In genomic region chr3:143831998-143832397, GRCh38 we compare ENCODE assay signal across 10 cellular contexts. TPM values are rescaled to one million over a fixed set of nuclear protein-coding genes. Genes with fewer than 3 reads are reported as not detected.
DNase-seq lines count a peak whose midpoint lies in the region; ATAC-seq and TF ChIP-seq lines count a peak whose summit lies in the region.
"Had no signal": no experiment of that assay in that cellular context is flagged by ENCODE, and none has a peak within 500 bp of the region (broad histone marks: within the 10 kb centered on the region; RNA-seq: fewer than 3 reads in every experiment).

No MANE protein-coding gene starts in this region.

- no peak overlapping the region for H3K4me3 ChIP-seq in ovary
- H3K4me3 ChIP-seq: PC-9 had no signal

- DNase-seq in activated naive CD4-positive, alpha-beta T cell treated with anti-CD3 and anti-CD28 coated beads, Interleukin-2, amount 50 U/mL, for 72 hours (ENCODE audit: low spot score in 2 of 2): no peak
- no peak for DNase-seq in activated naive CD4-positive, alpha-beta T cell treated with anti-CD3 and anti-CD28 coated beads, Interleukin-2, amount 10 ng/mL, durations not matched to agents 7 days and 5 days
- DNase-seq in ovary (no peak), endothelial cell (ENCODE audit: low spot score) (no peak), retina (no peak)
- no peak for DNase-seq in T-helper 2 cell treated with Interferon-gamma antibody and Interleukin-4, amounts not matched to agents 5 μg/mL and 100 μg/mL, for 36 hours (ENCODE audit: low spot score)

- peak; percentile 21 to 47 for ATAC-seq in activated naive CD4-positive, alpha-beta T cell treated with anti-CD3 and anti-CD28 coated beads, Interleukin-2, amount 50 U/mL, for 72 hours
- ATAC-seq in HG02678 (IDR thresholded peaks at IDR 0.05; ENCODE audit: unreplicated experiment): peak; percentile 85
- peak; percentile 68 for ATAC-seq in HG03460 (IDR thresholded peaks at IDR 0.05; ENCODE audit: unreplicated experiment)

- peaks cover 4 to 9% of the 10 kb centered on the region in 2 donors for H3K36me3 Mint-ChIP-seq in activated naive CD4-positive, alpha-beta T cell treated with anti-CD3 and anti-CD28 coated beads, Interleukin-2, amount 50 U/mL, for 72 hours
- peaks cover 8% of the 10 kb centered on the region for H3K36me3 Mint-ChIP-seq in activated naive CD4-positive, alpha-beta T cell treated with anti-CD3 and anti-CD28 coated beads, Interleukin-2, amount 10 ng/mL, durations not matched to agents 7 days and 5 days
- no peaks in the 10 kb centered on the region for H3K36me3 Mint-ChIP-seq in endothelial cell (ENCODE audit: low read depth, unreplicated experiment)
- H3K36me3 Mint-ChIP-seq in T-helper 2 cell treated with Interferon-gamma antibody and Interleukin-4, amounts not matched to agents 5 μg/mL and 100 μg/mL, for 36 hours (ENCODE audit: low read depth): peaks cover 10% of the 10 kb centered on the region

- H3K9me3 Mint-ChIP-seq in activated naive CD4-positive, alpha-beta T cell treated with anti-CD3 and anti-CD28 coated beads, Interleukin-2, amount 50 U/mL, for 72 hours: peaks cover 0 to 7% of the 10 kb centered on the region in 2 donors
- no peaks in the 10 kb centered on the region for H3K9me3 Mint-ChIP-seq in activated naive CD4-positive, alpha-beta T cell treated with anti-CD3 and anti-CD28 coated beads, Interleukin-2, amount 10 ng/mL, durations not matched to agents 7 days and 5 days
- no peaks in the 10 kb centered on the region for H3K9me3 Mint-ChIP-seq in endothelial cell (ENCODE audit: unreplicated experiment)
- H3K9me3 Mint-ChIP-seq in T-helper 2 cell treated with Interferon-gamma antibody and Interleukin-4, amounts not matched to agents 5 μg/mL and 100 μg/mL, for 36 hours: no peaks in the 10 kb centered on the region
- H3K9me3 Mint-ChIP-seq: activated naive CD4-positive, alpha-beta T cell treated with anti-CD3 and anti-CD28 coated beads for 36 hours had no signal

- intact Hi-C loops in ovary (cut with DNase I): no loop called here

- 91 to 98% (median 94%) methylated on average over 1 of the region's 1 CpG for WGBS in ovary, 3 donors

- H3K36me3 ChIP-seq in ovary: no peaks in the 10 kb centered on the region

- peaks cover 22% of the 10 kb centered on the region for H3K4me1 Mint-ChIP-seq in activated naive CD4-positive, alpha-beta T cell treated with anti-CD3 and anti-CD28 coated beads, Interleukin-2, amount 10 ng/mL, durations not matched to agents 7 days and 5 days
- H3K4me1 Mint-ChIP-seq in endothelial cell (ENCODE audit: unreplicated experiment): no peaks in the 10 kb centered on the region
- peaks cover 15% of the 10 kb centered on the region for H3K4me1 Mint-ChIP-seq in T-helper 2 cell treated with Interferon-gamma antibody and Interleukin-4, amounts not matched to agents 5 μg/mL and 100 μg/mL, for 36 hours (ENCODE audit: low read depth)

- no peaks in the 10 kb centered on the region for H3K27me3 Mint-ChIP-seq in activated naive CD4-positive, alpha-beta T cell treated with anti-CD3 and anti-CD28 coated beads, Interleukin-2, amount 10 ng/mL, durations not matched to agents 7 days and 5 days
- H3K27me3 Mint-ChIP-seq in endothelial cell (ENCODE audit: unreplicated experiment): peaks cover 3% of the 10 kb centered on the region
- H3K27me3 Mint-ChIP-seq in T-helper 2 cell treated with Interferon-gamma antibody and Interleukin-4, amounts not matched to agents 5 μg/mL and 100 μg/mL, for 36 hours (ENCODE audit: low read depth): no peaks in the 10 kb centered on the region

- no peak for TF ChIP-seq EP300 in ovary (IDR thresholded peaks at IDR 0.05)

- H3K27me3 ChIP-seq in ovary: no peaks in the 10 kb centered on the region

- peak overlapping the region in 1 of 2 donors; percentile 34 for H3K27ac ChIP-seq in ovary

- H3K4me1 ChIP-seq in ovary (ENCODE audit: insufficient read depth): peaks cover 3% of the 10 kb centered on the region

- H3K27ac Mint-ChIP-seq in activated naive CD4-positive, alpha-beta T cell treated with anti-CD3 and anti-CD28 coated beads, Interleukin-2, amount 50 U/mL, for 72 hours: no peak overlapping the region
- H3K27ac Mint-ChIP-seq in activated naive CD4-positive, alpha-beta T cell treated with anti-CD3 and anti-CD28 coated beads, Interleukin-2, amount 10 ng/mL, durations not matched to agents 7 days and 5 days: no peak overlapping the region
- H3K27ac Mint-ChIP-seq in endothelial cell (ENCODE audit: unreplicated experiment): no peak overlapping the region
- H3K27ac Mint-ChIP-seq in T-helper 2 cell treated with Interferon-gamma antibody and Interleukin-4, amounts not matched to agents 5 μg/mL and 100 μg/mL, for 36 hours: no peak overlapping the region
- H3K27ac Mint-ChIP-seq: activated naive CD4-positive, alpha-beta T cell treated with anti-CD3 and anti-CD28 coated beads for 36 hours had no signal

- H3K9me3 ChIP-seq in ovary: no peaks in the 10 kb centered on the region

- no peak overlapping the region for H3K4me3 Mint-ChIP-seq in activated naive CD4-positive, alpha-beta T cell treated with anti-CD3 and anti-CD28 coated beads, Interleukin-2, amount 10 ng/mL, durations not matched to agents 7 days and 5 days
- H3K4me3 Mint-ChIP-seq in endothelial cell (ENCODE audit: unreplicated experiment): no peak overlapping the region
- H3K4me3 Mint-ChIP-seq in T-helper 2 cell treated with Interferon-gamma antibody and Interleukin-4, amounts not matched to agents 5 μg/mL and 100 μg/mL, for 36 hours: no peak overlapping the region
- H3K4me3 Mint-ChIP-seq: activated naive CD4-positive, alpha-beta T cell treated with anti-CD3 and anti-CD28 coated beads for 36 hours had no signal

- TF ChIP-seq CTCF in ovary (IDR thresholded peaks at IDR 0.05) (no peak), endothelial cell (IDR thresholded peaks at IDR 0.05; ENCODE audit: unreplicated experiment) (no peak)

- CTCF ChIA-PET in activated naive CD4-positive, alpha-beta T cell treated with anti-CD3 and anti-CD28 coated beads, Interleukin-2, amount 10 ng/mL, durations not matched to agents 7 days and 5 days (lab: Charles Lee): no interaction called here

- TF ChIP-seq POLR2A in ovary (IDR thresholded peaks at IDR 0.05): no peak

RNA-seq across cellular contexts. Expression of gene SLC9A9, which starts 16.3 kb away (rescaled TPM):
- total RNA-seq in activated naive CD4-positive, alpha-beta T cell treated with anti-CD3 and anti-CD28 coated beads, Interleukin-2, amount 50 U/mL, for 72 hours: 1 to 10 TPM; 2.3 to 2.5 TPM
- total RNA-seq in ovary: 10 to 100 TPM in 6 of 7 donors, 1 to 10 TPM in 1; 7.0 to 18.9 (median 13.5) TPM
- polyA plus RNA-seq in ovary: 10 to 100 TPM; 12.8 to 22.7 TPM
- 7.9 TPM for total RNA-seq in endothelial cell (ENCODE audit: unreplicated experiment)

Comparison
In these comparisons a context has a peak if more than half of its experiments do, and no peak if none do; other contexts are left out.
1. ATAC-seq: peak in every context shown above with its lines; median percentile 85 in HG02678; 68 in HG03460; 34 in activated naive CD4-positive, alpha-beta T cell treated with anti-CD3 and anti-CD28 coated beads, Interleukin-2, amount 50 U/mL, for 72 hours.